In genomic region chr12:70831538-70831937, GRCh38 we compare ENCODE assay signal across 1 cellular context.
TF ChIP-seq lines count a peak whose summit lies in the region.

No MANE protein-coding gene starts in this region.

TF ChIP-seq in SK-N-SH treated with all-trans-retinoic acid at 6 μM for 48 hours, 23 proteins besides CTCF, POLR2A, EP300 and RAD21 (continued from another document):
- no peak for TF ChIP-seq TSHZ2 (CRISPR knock-in tag; IDR thresholded peaks at IDR 0.05)
- TF ChIP-seq ZFP3 (CRISPR knock-in tag; IDR thresholded peaks at IDR 0.05): no peak
- no peak for TF ChIP-seq ZNF8 (CRISPR knock-in tag; IDR thresholded peaks at IDR 0.05)
- TF ChIP-seq ZNF70 (CRISPR knock-in tag; IDR thresholded peaks at IDR 0.05): no peak
- no peak for TF ChIP-seq POU6F1 (CRISPR knock-in tag; IDR thresholded peaks at IDR 0.05; ENCODE audit: borderline replicate concordance, low read depth)
- no peak for TF ChIP-seq GLIS3 (CRISPR knock-in tag; IDR thresholded peaks at IDR 0.05)
- TF ChIP-seq ZNF565 (CRISPR knock-in tag; conservative IDR thresholded peaks at IDR 0.05; ENCODE audit: low read depth): no peak
- no peak for TF ChIP-seq TCF4 (CRISPR knock-in tag; IDR thresholded peaks at IDR 0.05; ENCODE audit: borderline replicate concordance)
